Comparison of ENCODE assay signal across 32 cellular contexts in genomic region chr17:9409430-9409829, GRCh38.
DNase-seq lines count a peak whose midpoint lies in the region; ATAC-seq, FAIRE-seq and TF ChIP-seq lines count a peak whose summit lies in the region.
"Had no signal": no experiment of that assay in that cellular context is flagged by ENCODE, and none has a peak within 500 bp of the region (broad histone marks: within the 10 kb centered on the region; RNA-seq: fewer than 3 reads in every experiment).

No MANE protein-coding gene starts in this region.

- H3K9ac ChIP-seq in keratinocyte (ENCODE audit: control insufficient read depth, extremely low read depth, insufficient read depth, low read length): no peak overlapping the region

- H3K27ac ChIP-seq in keratinocyte (ENCODE audit: control insufficient read depth, insufficient read depth, low read length) (no peak overlapping the region), vagina (peak overlapping the region; percentile 30)
- H3K27ac ChIP-seq: coronary artery, PC-9, spleen had no signal

- no peak overlapping the region for H3K4me3 ChIP-seq in keratinocyte (ENCODE audit: control insufficient read depth in 2 of 3, extremely low read depth in 1 of 3, insufficient read depth in 2 of 3, low read depth in 1 of 3, low read length in 3 of 3)
- no peak overlapping the region for H3K4me3 ChIP-seq in vagina
- H3K4me3 ChIP-seq: coronary artery, GM23338, MG63, PC-9, spleen had no signal

- peak overlapping the region; percentile 42 for H3K27ac Mint-ChIP-seq in chondrocyte (ENCODE audit: unreplicated experiment)
- H3K27ac Mint-ChIP-seq: activated T-cell treated with anti-CD3 and anti-CD28 coated beads, Interleukin-2, amount 50 U/mL, for 72 hours; B cell; CD8-positive, alpha-beta memory T cell; GM23338; stimulated activated effector memory CD8-positive, alpha-beta T cell treated with anti-CD3 and anti-CD28 coated beads, Interleukin-12 subunit alpha, Interleukin-12 subunit beta, amount 100 ng/mL, for 72 hours; T-helper 17 cell had no signal

- dilution Hi-C loops in keratinocyte (cut with MboI; ENCODE audit: extremely low pct_ligation_motif_present, low sequenced_read_pairs): no loop called here

- FAIRE-seq in keratinocyte (lab: Jason Lieb, UNC) (no peak), GM12891 (lab: Jason Lieb, UNC) (no peak)
- FAIRE-seq: bronchial epithelial cell, GM18507 had no signal

- H3K4me3 Mint-ChIP-seq in chondrocyte (ENCODE audit: unreplicated experiment): no peak overlapping the region
- H3K4me3 Mint-ChIP-seq: activated T-cell treated with anti-CD3 and anti-CD28 coated beads, Interleukin-2, amount 50 U/mL, for 72 hours; B cell; CD8-positive, alpha-beta memory T cell; effector memory CD8-positive, alpha-beta T cell; GM23338; stimulated activated effector memory CD8-positive, alpha-beta T cell treated with anti-CD3 and anti-CD28 coated beads, Interleukin-12 subunit alpha, Interleukin-12 subunit beta, amount 100 ng/mL, for 72 hours; T-helper 17 cell had no signal

- no peaks in the 10 kb centered on the region for H4K20me1 ChIP-seq in keratinocyte (ENCODE audit: control insufficient read depth, extremely low read depth, insufficient read depth, low read length)

- H3K9me3 Mint-ChIP-seq in chondrocyte (ENCODE audit: low read depth): peaks cover 3% of the 10 kb centered on the region
- H3K9me3 Mint-ChIP-seq: CD8-positive, alpha-beta memory T cell; effector memory CD8-positive, alpha-beta T cell; GM23338; stimulated activated effector memory CD8-positive, alpha-beta T cell treated with anti-CD3 and anti-CD28 coated beads, Interleukin-12 subunit alpha, Interleukin-12 subunit beta, amount 100 ng/mL, for 72 hours had no signal

- no peaks in the 10 kb centered on the region for H3K79me2 ChIP-seq in keratinocyte (ENCODE audit: control insufficient read depth, insufficient read depth, low read length)

- DNase-seq in DMS 273 (lab: John Stamatoyannopoulos, UW; ENCODE audit: unreplicated experiment) (peak; percentile 7), DMS 273 treated with DMSO at 0.1 percent for 48 hours (lab: John Stamatoyannopoulos, UW) (no peak), chondrocyte (ENCODE audit: low spot score) (no peak), keratinocyte (ENCODE audit: low read depth, low spot score) (no peak), vagina (ENCODE audit: extremely low spot score in 2 of 2) (no peak), GM12891 (ENCODE audit: insufficient read length, low spot score) (no peak)
- DNase-seq in central memory CD4-positive, alpha-beta T cell: no peak
- DNase-seq: 8988T; activated CD4-positive, alpha-beta T cell treated with anti-CD3 and anti-CD28 coated beads for 4 hours; activated naive CD4-positive, alpha-beta T cell treated with Interleukin-2 at 50 U/mL for 16 hours; activated T-cell treated with anti-CD3 and anti-CD28 coated beads, Interleukin-2, amount 50 U/mL, for 72 hours; CD8-positive, alpha-beta memory T cell; effector memory CD8-positive, alpha-beta T cell; esophagus squamous epithelium; GF-D8; head of caudate nucleus; left cardiac atrium; MG63; NCI-H2081 treated with DMSO at 0.1 percent for 48 hours; NCI-H446; nucleus accumbens; spleen; stimulated activated CD4-positive, alpha-beta T cell treated with anti-CD3 and anti-CD28 coated beads, Interleukin-2, amount 100 ng/mL, for 48 hours; T-helper 17 cell had no signal

- H3K4me2 ChIP-seq in keratinocyte (ENCODE audit: control insufficient read depth, extremely low read depth, insufficient read depth, low read depth, low read length): peak overlapping the region; percentile 45
- H3K4me2 ChIP-seq: GM23338, PC-9 had no signal

- H3K27me3 ChIP-seq in keratinocyte (ENCODE audit: control insufficient read depth, extremely low read depth, insufficient read depth, low read length) (no peaks in the 10 kb centered on the region), vagina (no peaks in the 10 kb centered on the region)
- H3K27me3 ChIP-seq: esophagus squamous epithelium, MG63, spleen had no signal

- H3K36me3 Mint-ChIP-seq in chondrocyte (ENCODE audit: low read depth): peaks cover 3% of the 10 kb centered on the region
- H3K36me3 Mint-ChIP-seq: stimulated activated effector memory CD8-positive, alpha-beta T cell treated with anti-CD3 and anti-CD28 coated beads, Interleukin-12 subunit alpha, Interleukin-12 subunit beta, amount 100 ng/mL, for 72 hours had no signal

- ATAC-seq in GM21723 (IDR thresholded peaks at IDR 0.05; ENCODE audit: unreplicated experiment): no peak
- ATAC-seq: activated T-cell treated with anti-CD3 and anti-CD28 coated beads, Interleukin-2, amount 50 U/mL, for 72 hours; effector memory CD8-positive, alpha-beta T cell; left cardiac atrium; stimulated activated effector memory CD8-positive, alpha-beta T cell treated with anti-CD3 and anti-CD28 coated beads, Interleukin-12 subunit alpha, Interleukin-12 subunit beta, amount 100 ng/mL, for 72 hours; T-helper 17 cell had no signal

- peaks cover 33% of the 10 kb centered on the region for H3K4me1 Mint-ChIP-seq in chondrocyte (ENCODE audit: low read depth)
- H3K4me1 Mint-ChIP-seq: CD8-positive, alpha-beta memory T cell; stimulated activated effector memory CD8-positive, alpha-beta T cell treated with anti-CD3 and anti-CD28 coated beads, Interleukin-12 subunit alpha, Interleukin-12 subunit beta, amount 100 ng/mL, for 72 hours had no signal

- no peaks in the 10 kb centered on the region for H3K9me1 ChIP-seq in keratinocyte (ENCODE audit: control insufficient read depth, extremely low read depth, insufficient read depth, low read length)

- H3K9me3 ChIP-seq in keratinocyte (ENCODE audit: control insufficient read depth, low read depth, low read length): no peaks in the 10 kb centered on the region
- H3K9me3 ChIP-seq in vagina: no peaks in the 10 kb centered on the region
- H3K9me3 ChIP-seq: esophagus squamous epithelium, MG63, spleen had no signal

- H3K36me3 ChIP-seq in keratinocyte (ENCODE audit: control insufficient read depth in 2 of 2, extremely low read depth in 1 of 2, insufficient read depth in 2 of 2, low read length in 2 of 2) (no peaks in the 10 kb centered on the region), vagina (no peaks in the 10 kb centered on the region)
- H3K36me3 ChIP-seq: esophagus squamous epithelium, MG63, spleen had no signal

- H3K27me3 Mint-ChIP-seq in chondrocyte (ENCODE audit: low read depth): no peaks in the 10 kb centered on the region
- H3K27me3 Mint-ChIP-seq: B cell; CD8-positive, alpha-beta memory T cell; effector memory CD8-positive, alpha-beta T cell; T-helper 17 cell had no signal

- TF ChIP-seq POLR2A in vagina (IDR thresholded peaks at IDR 0.05): no peak
- no peak for TF ChIP-seq POLR2A in GM12891 (IDR thresholded peaks at IDR 0.05; ENCODE audit: low read depth, low read length)

- H3K4me1 ChIP-seq in keratinocyte (ENCODE audit: control insufficient read depth, extremely low read depth, insufficient read depth, low read length) (peaks cover 11% of the 10 kb centered on the region), vagina (peaks cover 26% of the 10 kb centered on the region)
- H3K4me1 ChIP-seq: spleen had no signal

- TF ChIP-seq CTCF in chondrocyte (IDR thresholded peaks at IDR 0.05): no peak
- no peak for TF ChIP-seq CTCF in keratinocyte (optimal IDR thresholded peaks at IDR 0.05 in 1 of 3, IDR thresholded peaks at IDR 0.05 in 1 of 3, conservative IDR thresholded peaks at IDR 0.05 in 1 of 3; ENCODE audit: extremely low read depth in 1 of 3, insufficient read depth in 2 of 3, low read length in 3 of 3)
- no peak for TF ChIP-seq CTCF in vagina (IDR thresholded peaks at IDR 0.05)

- intact Hi-C loops in vagina (cut with DNase I): no loop called here

- H2AFZ ChIP-seq in keratinocyte (ENCODE audit: control insufficient read depth, low read length): peak overlapping the region; percentile 6
- H2AFZ ChIP-seq: GM23338, PC-9 had no signal

TF ChIP-seq in GM12891, 5 proteins besides CTCF, POLR2A, EP300 and RAD21:
- no peak for TF ChIP-seq POU2F2 (IDR thresholded peaks at IDR 0.05; ENCODE audit: low read depth, low read length)
- no peak for TF ChIP-seq TAF1 (IDR thresholded peaks at IDR 0.05; ENCODE audit: low read depth, low read length)
- no peak for TF ChIP-seq SPI1 (IDR thresholded peaks at IDR 0.05; ENCODE audit: low read depth, low read length)
- TF ChIP-seq PAX5 (IDR thresholded peaks at IDR 0.05; ENCODE audit: insufficient read depth, low read length, severe bottlenecking): no peak
- TF ChIP-seq POLR2AphosphoS5 (IDR thresholded peaks at IDR 0.05; ENCODE audit: low read depth, low read length): no peak
TF ChIP-seq in GM12891: peak in this region for 0.
